21 cellular contexts compared by ENCODE assay signal in the genomic region with DNA sequence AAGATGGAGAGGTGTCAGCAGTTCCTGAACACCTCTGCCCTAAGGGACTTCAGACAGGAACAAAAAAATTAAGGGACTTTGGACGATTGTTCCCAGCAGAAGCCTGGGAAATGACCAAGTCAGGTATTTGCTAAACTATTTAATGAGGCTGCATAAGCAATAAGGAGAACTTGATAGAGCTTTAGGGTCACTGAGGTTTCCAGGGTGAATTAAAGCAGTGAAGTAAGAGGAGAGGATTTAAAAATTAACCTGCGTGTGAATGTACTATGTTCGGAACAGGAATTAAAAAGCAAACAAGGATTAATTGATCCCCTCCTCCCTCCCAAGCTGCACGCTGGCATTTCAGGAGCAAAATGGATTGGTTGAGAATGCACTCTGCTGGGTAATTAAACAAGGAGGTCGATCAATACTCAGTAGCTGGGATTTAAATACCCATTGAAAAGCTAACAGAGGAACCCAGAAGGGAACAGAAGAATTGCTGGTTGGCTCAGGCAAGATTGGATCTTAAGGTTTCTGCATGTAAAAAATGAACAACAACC.
A peak's percentile ranks its signal among the peaks of the same experiment; 100 is the strongest.
DNase-seq lines count a peak whose midpoint lies in the region; ATAC-seq, FAIRE-seq and TF ChIP-seq lines count a peak whose summit lies in the region.
"Had no signal": no experiment of that assay in that cellular context is flagged by ENCODE, and none has a peak within 500 bp of the region (broad histone marks: within the 10 kb centered on the region; RNA-seq: fewer than 3 reads in every experiment).

No MANE protein-coding gene starts in this region.

- peak; percentile 87 for ATAC-seq in mucosa of descending colon
- ATAC-seq: naive thymus-derived CD4-positive, alpha-beta T cell; stimulated activated naive CD8-positive, alpha-beta T cell treated with anti-CD3 and anti-CD28 coated beads, Interleukin-15, Interleukin-2, amounts not matched to agents 100 U/mL and 50 U/mL, for 24 hours had no signal

- no peak overlapping the region for H3K4me3 Mint-ChIP-seq in HFFc6
- H3K4me3 Mint-ChIP-seq: activated naive CD8-positive, alpha-beta T cell; H9; naive thymus-derived CD4-positive, alpha-beta T cell; T-helper 1 cell treated with Interleukin-12 subunit alpha and Interleukin-12 subunit beta and Interleukin-4 antibody, amounts not matched to agents 30 μg/mL and 1 μg/mL, for 36 hours had no signal

- DNase-seq in NCI-H69 (lab: John Stamatoyannopoulos, UW) (peak; percentile 67), mucosa of descending colon (peak in 1 of 3 donors; percentile 41), tibial artery (no peak), OCI-M2 (lab: John Stamatoyannopoulos, UW; ENCODE audit: unreplicated experiment) (no peak), HFFc6 (no peak), NCI-H345 treated with DMSO at 0.1 percent for 48 hours (lab: John Stamatoyannopoulos, UW; ENCODE audit: unreplicated experiment) (no peak)
- DNase-seq: activated CD4-positive, alpha-beta T cell treated with anti-CD3 and anti-CD28 coated beads for 48 hours; AML-193; H9; head of caudate nucleus; naive thymus-derived CD4-positive, alpha-beta T cell; NCI-H1092; NCI-H2171; NCI-H774; PC-9; stimulated activated naive CD8-positive, alpha-beta T cell treated with anti-CD3 and anti-CD28 coated beads, Interleukin-15, Interleukin-2, amounts not matched to agents 100 U/mL and 50 U/mL, for 24 hours; trophoblast cell had no signal

- intact Hi-C loops in mucosa of descending colon (cut with DNase I, micrococcal nuclease), result loop anchor here in 1 of 2 donors (10.0 kb wide), 1 partner anchor 159 kb away; the partner anchor contains the start of gene RNF152
- intact Hi-C loops in tibial artery (cut with DNase I; ENCODE audit: low total_unique reads), result loop anchor here (10.0 kb wide), 1 partner anchor 789 kb away; the partner anchor contains the start of gene ZCCHC2

- peaks cover 2% of the 10 kb centered on the region; the same call in 1 of the 2 replicates for H3K27me3 Mint-ChIP-seq in HFFc6 (ENCODE audit: insufficient read depth)

- peak overlapping the region; percentile 92 to 94 for H3K27ac ChIP-seq in tibial artery
- H3K27ac ChIP-seq: PC-9, SJSA1 had no signal

- no peaks in the 10 kb centered on the region for H3K27me3 ChIP-seq in tibial artery
- H3K27me3 ChIP-seq: SJSA1 had no signal

- peak; percentile 47 for FAIRE-seq in colon (lab: Jason Lieb, UNC)

- no peaks in the 10 kb centered on the region for H3K9me3 Mint-ChIP-seq in HFFc6
- H3K9me3 Mint-ChIP-seq: H9; T-helper 1 cell treated with Interleukin-12 subunit alpha and Interleukin-12 subunit beta and Interleukin-4 antibody, amounts not matched to agents 30 μg/mL and 1 μg/mL, for 36 hours had no signal

- no peak for TF ChIP-seq CTCF in mucosa of descending colon (IDR thresholded peaks at IDR 0.05)
- no peak for TF ChIP-seq CTCF in tibial artery (IDR thresholded peaks at IDR 0.05)
- no peak for TF ChIP-seq CTCF in HFFc6 (IDR thresholded peaks at IDR 0.05)

- no peak overlapping the region for H3K27ac Mint-ChIP-seq in HFFc6
- H3K27ac Mint-ChIP-seq: activated naive CD8-positive, alpha-beta T cell; naive thymus-derived CD4-positive, alpha-beta T cell; T-helper 1 cell treated with Interleukin-12 subunit alpha and Interleukin-12 subunit beta and Interleukin-4 antibody, amounts not matched to agents 30 μg/mL and 1 μg/mL, for 36 hours had no signal

- H3K9me3 ChIP-seq in mucosa of descending colon (no peaks in the 10 kb centered on the region), tibial artery (no peaks in the 10 kb centered on the region)
- H3K9me3 ChIP-seq: SJSA1 had no signal

- H3K36me3 ChIP-seq in mucosa of descending colon (ENCODE audit: low read depth), result no peaks in the 10 kb centered on the region
- H3K36me3 ChIP-seq in tibial artery, result no peaks in the 10 kb centered on the region
- H3K36me3 ChIP-seq: SJSA1 had no signal

- H3K36me3 Mint-ChIP-seq in HFFc6 (ENCODE audit: low read depth), result no peaks in the 10 kb centered on the region; the same call in 1 of the 2 replicates
- H3K36me3 Mint-ChIP-seq: activated naive CD8-positive, alpha-beta T cell; naive thymus-derived CD4-positive, alpha-beta T cell had no signal

- H3K4me1 Mint-ChIP-seq in HFFc6 (ENCODE audit: low read depth), result peaks cover 40% of the 10 kb centered on the region

- H3K4me3 ChIP-seq in mucosa of descending colon (no peak overlapping the region), tibial artery (no peak overlapping the region)
- H3K4me3 ChIP-seq: PC-9, SJSA1 had no signal

- H3K4me1 ChIP-seq in mucosa of descending colon (ENCODE audit: low read depth), result peaks cover 29% of the 10 kb centered on the region
- H3K4me1 ChIP-seq in tibial artery, result peaks cover 0 to 98% (median 56%) of the 10 kb centered on the region in 4 donors
